In the genomic region with DNA sequence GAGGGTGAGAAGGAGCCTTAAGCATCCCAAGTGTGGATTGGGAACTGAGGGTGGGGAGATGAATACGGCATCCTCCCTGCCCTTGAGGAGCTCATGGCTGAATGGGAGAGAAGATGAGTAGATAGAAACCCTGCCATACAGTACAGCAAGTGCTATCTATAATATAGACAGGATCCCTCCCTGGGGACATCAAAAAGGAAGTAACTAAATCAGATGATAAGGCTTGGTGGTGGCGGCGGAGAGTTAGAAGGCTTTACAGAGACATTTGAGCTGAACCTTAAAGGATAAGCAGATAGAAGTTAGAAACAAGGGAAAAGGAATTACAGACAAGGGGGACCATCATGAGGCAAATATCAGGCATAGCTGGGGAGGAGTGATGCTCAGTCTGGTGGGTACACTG, we compare ENCODE assay signal across 27 cellular contexts.
"Had no signal": no experiment of that assay in that cellular context is flagged by ENCODE, and none has a peak within 500 bp of the region (broad histone marks: within the 10 kb centered on the region; RNA-seq: fewer than 3 reads in every experiment).

No MANE protein-coding gene starts in this region.

- H3K27ac ChIP-seq: ascending aorta, breast epithelium, cardiac muscle cell, colonic mucosa, epithelial cell of prostate, esophagus squamous epithelium, gastroesophageal sphincter, heart right ventricle, hepatocyte had no signal

- H3K4me1 ChIP-seq: ascending aorta, breast epithelium, colonic mucosa, esophagus squamous epithelium, gastroesophageal sphincter, heart right ventricle had no signal

- H3K9me3 ChIP-seq: ascending aorta, breast epithelium, colonic mucosa, esophagus squamous epithelium, gastroesophageal sphincter, heart right ventricle had no signal

- H3K36me3 ChIP-seq: ascending aorta, breast epithelium, cardiac muscle cell, colonic mucosa, esophagus squamous epithelium, gastroesophageal sphincter, heart right ventricle had no signal

- H3K4me2 ChIP-seq: hepatocyte had no signal

- DNase-seq: activated CD4-positive, alpha-beta memory T cell treated with anti-CD3 and anti-CD28 coated beads, Interleukin-2, amount 10 ng/mL, durations not matched to agents 7 days and 5 days; activated CD4-positive, alpha-beta T cell treated with anti-CD3 and anti-CD28 coated beads for 36 hours; activated CD4-positive, alpha-beta T cell treated with anti-CD3 and anti-CD28 coated beads, Interleukin-2, amount 10 ng/mL, durations not matched to agents 24 days and 14 days; activated CD4-positive, CD25-positive, alpha-beta regulatory T cell; activated CD4-positive, CD25-positive, alpha-beta regulatory T cell treated with anti-CD3 and anti-CD28 coated beads, Interleukin-2, amount 50 U/mL, for 72 hours; activated CD8-positive, alpha-beta memory T cell treated with anti-CD3 and anti-CD28 coated beads, Interleukin-2, amount 50 U/mL, for 48 hours; activated gamma-delta T cell; activated naive CD4-positive, alpha-beta T cell; activated naive CD4-positive, alpha-beta T cell treated with anti-CD3 and anti-CD28 coated beads, Interleukin-2, amount 10 ng/mL, durations not matched to agents 7 days and 5 days; activated naive CD8-positive, alpha-beta T cell treated with anti-CD3 and anti-CD28 coated beads, Interleukin-2, amount 10 ng/mL, durations not matched to agents 7 days and 5 days; activated T-cell treated with anti-CD3 and anti-CD28 coated beads for 4 hours; activated T-cell treated with anti-CD3 and anti-CD28 coated beads, Interleukin-2, amount 50 U/mL, for 24 hours; activated T-cell treated with anti-CD3 and anti-CD28 coated beads, Interleukin-2, amount 50 U/mL, for 72 hours; central memory CD4-positive, alpha-beta T cell; cerebellar nuclear complex; colonic mucosa; effector CD8-positive, alpha-beta T cell; esophagus squamous epithelium; foreskin melanocyte; T-helper 2 cell had no signal

- H2AFZ ChIP-seq: hepatocyte had no signal

- H3K4me3 ChIP-seq: ascending aorta, breast epithelium, cardiac muscle cell, colonic mucosa, esophagus squamous epithelium, gastroesophageal sphincter, heart right ventricle, hepatocyte had no signal

- H3K79me2 ChIP-seq: hepatocyte had no signal

- H3K27me3 ChIP-seq: ascending aorta, colonic mucosa had no signal
